Comparison of ENCODE assay signal across 1 cellular context in genomic region chr2:101264360-101264939, GRCh38.
TF ChIP-seq lines count a peak whose summit lies in the region.

No MANE protein-coding gene starts in this region.

TF ChIP-seq in HepG2, 621 proteins besides CTCF, POLR2A, EP300 and RAD21:
- TF ChIP-seq ZBTB3 (CRISPR knock-in tag; IDR thresholded peaks at IDR 0.05; ENCODE audit: borderline replicate concordance, low read depth) (no peak), RBFOX2 (IDR thresholded peaks at IDR 0.05; ENCODE audit: low read depth, low read length) (0 out of 2 replicates have a peak, but pooled peaks have one; percentile 10), ZNF747 (CRISPR knock-in tag; IDR thresholded peaks at IDR 0.05; ENCODE audit: borderline replicate concordance) (no peak), ZBTB43 (CRISPR knock-in tag; conservative IDR thresholded peaks at IDR 0.05) (no peak), SIX1 (CRISPR knock-in tag; IDR thresholded peaks at IDR 0.05; ENCODE audit: borderline replicate concordance) (no peak), GLMP (CRISPR knock-in tag; IDR thresholded peaks at IDR 0.05; ENCODE audit: borderline replicate concordance) (no peak), ZBTB42 (CRISPR knock-in tag; IDR thresholded peaks at IDR 0.05) (no peak), ZNF333 (CRISPR knock-in tag; IDR thresholded peaks at IDR 0.05; ENCODE audit: borderline replicate concordance) (no peak)
